In the genomic region with DNA sequence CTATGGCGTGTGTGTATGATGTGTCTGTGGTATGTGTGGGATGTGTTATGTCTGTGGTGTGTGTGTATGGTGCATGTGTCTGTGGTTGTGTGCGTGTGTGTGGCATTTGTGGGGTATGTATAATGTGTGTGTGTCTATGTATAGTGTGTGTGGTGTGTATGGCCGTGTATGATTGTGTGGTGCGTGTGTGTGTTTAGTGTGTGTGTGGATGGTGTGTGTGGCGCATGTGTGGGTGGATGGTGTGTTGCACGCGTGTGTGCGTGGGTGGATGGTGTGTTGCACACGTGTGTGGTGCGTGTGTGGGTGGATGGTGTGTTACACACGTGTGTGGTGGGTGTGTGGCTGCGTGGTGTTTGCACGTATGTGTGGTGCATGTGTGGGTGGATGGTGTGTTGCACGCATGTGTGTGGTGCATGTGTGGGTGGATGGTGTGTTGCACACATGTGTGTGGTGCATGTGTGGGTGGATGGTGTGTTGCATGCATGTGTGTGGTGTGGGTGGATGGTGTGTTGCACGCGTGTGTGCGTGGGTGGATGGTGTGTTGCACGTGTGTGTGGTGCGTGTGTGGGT, we compare ENCODE assay signal across 1 cellular context.
TF ChIP-seq lines count a peak whose summit lies in the region.

No MANE protein-coding gene starts in this region.

TF ChIP-seq in K562, 482 proteins besides CTCF, POLR2A, EP300 and RAD21 (continued from another document):
- peak; percentile 23 for TF ChIP-seq POLR2G (IDR thresholded peaks at IDR 0.05; ENCODE audit: low read depth, low read length)
- TF ChIP-seq MYNN (IDR thresholded peaks at IDR 0.05): peak; percentile 40; the same call in 1 of the 2 replicates
- TF ChIP-seq MYNN (CRISPR knock-in tag; IDR thresholded peaks at IDR 0.05): no peak
- TF ChIP-seq, protein P1, sequence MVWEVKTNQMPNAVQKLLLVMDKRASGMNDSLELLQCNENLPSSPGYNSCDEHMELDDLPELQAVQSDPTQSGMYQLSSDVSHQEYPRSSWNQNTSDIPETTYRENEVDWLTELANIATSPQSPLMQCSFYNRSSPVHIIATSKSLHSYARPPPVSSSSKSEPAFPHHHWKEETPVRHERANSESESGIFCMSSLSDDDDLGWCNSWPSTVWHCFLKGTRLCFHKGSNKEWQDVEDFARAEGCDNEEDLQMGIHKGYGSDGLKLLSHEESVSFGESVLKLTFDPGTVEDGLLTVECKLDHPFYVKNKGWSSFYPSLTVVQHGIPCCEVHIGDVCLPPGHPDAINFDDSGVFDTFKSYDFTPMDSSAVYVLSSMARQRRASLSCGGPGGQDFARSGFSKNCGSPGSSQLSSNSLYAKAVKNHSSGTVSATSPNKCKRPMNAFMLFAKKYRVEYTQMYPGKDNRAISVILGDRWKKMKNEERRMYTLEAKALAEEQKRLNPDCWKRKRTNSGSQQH (CRISPR knock-in tag; IDR thresholded peaks at IDR 0.05): no peak
- TF ChIP-seq, protein P2, sequence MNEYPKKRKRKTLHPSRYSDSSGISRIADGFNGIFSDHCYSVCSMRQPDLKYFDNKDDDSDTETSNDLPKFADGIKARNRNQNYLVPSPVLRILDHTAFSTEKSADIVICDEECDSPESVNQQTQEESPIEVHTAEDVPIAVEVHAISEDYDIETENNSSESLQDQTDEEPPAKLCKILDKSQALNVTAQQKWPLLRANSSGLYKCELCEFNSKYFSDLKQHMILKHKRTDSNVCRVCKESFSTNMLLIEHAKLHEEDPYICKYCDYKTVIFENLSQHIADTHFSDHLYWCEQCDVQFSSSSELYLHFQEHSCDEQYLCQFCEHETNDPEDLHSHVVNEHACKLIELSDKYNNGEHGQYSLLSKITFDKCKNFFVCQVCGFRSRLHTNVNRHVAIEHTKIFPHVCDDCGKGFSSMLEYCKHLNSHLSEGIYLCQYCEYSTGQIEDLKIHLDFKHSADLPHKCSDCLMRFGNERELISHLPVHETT (CRISPR knock-in tag; conservative IDR thresholded peaks at IDR 0.05 in 1 of 2, IDR thresholded peaks at IDR 0.05 in 1 of 2): no peak
- peak; percentile 32 for TF ChIP-seq PHF20 (IDR thresholded peaks at IDR 0.05; ENCODE audit: partially characterized antibody)
- peak; percentile 41; the same call in 1 of the 2 replicates for TF ChIP-seq SUPT5H (IDR thresholded peaks at IDR 0.05)
- peak; percentile 44 for TF ChIP-seq POLR2B (IDR thresholded peaks at IDR 0.05; ENCODE audit: low read depth, partially characterized antibody)
- TF ChIP-seq, protein P3, sequence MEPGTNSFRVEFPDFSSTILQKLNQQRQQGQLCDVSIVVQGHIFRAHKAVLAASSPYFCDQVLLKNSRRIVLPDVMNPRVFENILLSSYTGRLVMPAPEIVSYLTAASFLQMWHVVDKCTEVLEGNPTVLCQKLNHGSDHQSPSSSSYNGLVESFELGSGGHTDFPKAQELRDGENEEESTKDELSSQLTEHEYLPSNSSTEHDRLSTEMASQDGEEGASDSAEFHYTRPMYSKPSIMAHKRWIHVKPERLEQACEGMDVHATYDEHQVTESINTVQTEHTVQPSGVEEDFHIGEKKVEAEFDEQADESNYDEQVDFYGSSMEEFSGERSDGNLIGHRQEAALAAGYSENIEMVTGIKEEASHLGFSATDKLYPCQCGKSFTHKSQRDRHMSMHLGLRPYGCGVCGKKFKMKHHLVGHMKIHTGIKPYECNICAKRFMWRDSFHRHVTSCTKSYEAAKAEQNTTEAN (CRISPR knock-in tag; IDR thresholded peaks at IDR 0.05): peak; percentile 89
- peak; percentile 34 for TF ChIP-seq HNRNPLL (IDR thresholded peaks at IDR 0.05; ENCODE audit: low read depth, low read length, poor library complexity, severe bottlenecking)
- TF ChIP-seq, protein P4, sequence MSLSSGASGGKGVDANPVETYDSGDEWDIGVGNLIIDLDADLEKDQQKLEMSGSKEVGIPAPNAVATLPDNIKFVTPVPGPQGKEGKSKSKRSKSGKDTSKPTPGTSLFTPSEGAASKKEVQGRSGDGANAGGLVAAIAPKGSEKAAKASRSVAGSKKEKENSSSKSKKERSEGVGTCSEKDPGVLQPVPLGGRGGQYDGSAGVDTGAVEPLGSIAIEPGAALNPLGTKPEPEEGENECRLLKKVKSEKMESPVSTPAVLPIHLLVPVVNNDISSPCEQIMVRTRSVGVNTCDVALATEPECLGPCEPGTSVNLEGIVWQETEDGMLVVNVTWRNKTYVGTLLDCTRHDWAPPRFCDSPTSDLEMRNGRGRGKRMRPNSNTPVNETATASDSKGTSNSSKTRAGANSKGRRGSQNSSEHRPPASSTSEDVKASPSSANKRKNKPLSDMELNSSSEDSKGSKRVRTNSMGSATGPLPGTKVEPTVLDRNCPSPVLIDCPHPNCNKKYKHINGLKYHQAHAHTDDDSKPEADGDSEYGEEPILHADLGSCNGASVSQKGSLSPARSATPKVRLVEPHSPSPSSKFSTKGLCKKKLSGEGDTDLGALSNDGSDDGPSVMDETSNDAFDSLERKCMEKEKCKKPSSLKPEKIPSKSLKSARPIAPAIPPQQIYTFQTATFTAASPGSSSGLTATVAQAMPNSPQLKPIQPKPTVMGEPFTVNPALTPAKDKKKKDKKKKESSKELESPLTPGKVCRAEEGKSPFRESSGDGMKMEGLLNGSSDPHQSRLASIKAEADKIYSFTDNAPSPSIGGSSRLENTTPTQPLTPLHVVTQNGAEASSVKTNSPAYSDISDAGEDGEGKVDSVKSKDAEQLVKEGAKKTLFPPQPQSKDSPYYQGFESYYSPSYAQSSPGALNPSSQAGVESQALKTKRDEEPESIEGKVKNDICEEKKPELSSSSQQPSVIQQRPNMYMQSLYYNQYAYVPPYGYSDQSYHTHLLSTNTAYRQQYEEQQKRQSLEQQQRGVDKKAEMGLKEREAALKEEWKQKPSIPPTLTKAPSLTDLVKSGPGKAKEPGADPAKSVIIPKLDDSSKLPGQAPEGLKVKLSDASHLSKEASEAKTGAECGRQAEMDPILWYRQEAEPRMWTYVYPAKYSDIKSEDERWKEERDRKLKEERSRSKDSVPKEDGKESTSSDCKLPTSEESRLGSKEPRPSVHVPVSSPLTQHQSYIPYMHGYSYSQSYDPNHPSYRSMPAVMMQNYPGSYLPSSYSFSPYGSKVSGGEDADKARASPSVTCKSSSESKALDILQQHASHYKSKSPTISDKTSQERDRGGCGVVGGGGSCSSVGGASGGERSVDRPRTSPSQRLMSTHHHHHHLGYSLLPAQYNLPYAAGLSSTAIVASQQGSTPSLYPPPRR (CRISPR knock-in tag; IDR thresholded peaks at IDR 0.05; ENCODE audit: borderline replicate concordance): no peak
- TF ChIP-seq, protein P5, sequence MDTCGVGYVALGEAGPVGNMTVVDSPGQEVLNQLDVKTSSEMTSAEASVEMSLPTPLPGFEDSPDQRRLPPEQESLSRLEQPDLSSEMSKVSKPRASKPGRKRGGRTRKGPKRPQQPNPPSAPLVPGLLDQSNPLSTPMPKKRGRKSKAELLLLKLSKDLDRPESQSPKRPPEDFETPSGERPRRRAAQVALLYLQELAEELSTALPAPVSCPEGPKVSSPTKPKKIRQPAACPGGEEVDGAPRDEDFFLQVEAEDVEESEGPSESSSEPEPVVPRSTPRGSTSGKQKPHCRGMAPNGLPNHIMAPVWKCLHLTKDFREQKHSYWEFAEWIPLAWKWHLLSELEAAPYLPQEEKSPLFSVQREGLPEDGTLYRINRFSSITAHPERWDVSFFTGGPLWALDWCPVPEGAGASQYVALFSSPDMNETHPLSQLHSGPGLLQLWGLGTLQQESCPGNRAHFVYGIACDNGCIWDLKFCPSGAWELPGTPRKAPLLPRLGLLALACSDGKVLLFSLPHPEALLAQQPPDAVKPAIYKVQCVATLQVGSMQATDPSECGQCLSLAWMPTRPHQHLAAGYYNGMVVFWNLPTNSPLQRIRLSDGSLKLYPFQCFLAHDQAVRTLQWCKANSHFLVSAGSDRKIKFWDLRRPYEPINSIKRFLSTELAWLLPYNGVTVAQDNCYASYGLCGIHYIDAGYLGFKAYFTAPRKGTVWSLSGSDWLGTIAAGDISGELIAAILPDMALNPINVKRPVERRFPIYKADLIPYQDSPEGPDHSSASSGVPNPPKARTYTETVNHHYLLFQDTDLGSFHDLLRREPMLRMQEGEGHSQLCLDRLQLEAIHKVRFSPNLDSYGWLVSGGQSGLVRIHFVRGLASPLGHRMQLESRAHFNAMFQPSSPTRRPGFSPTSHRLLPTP (IDR thresholded peaks at IDR 0.05; ENCODE audit: borderline replicate concordance, extremely low read depth, insufficient read length): no peak
- TF ChIP-seq MCM2 (IDR thresholded peaks at IDR 0.05; ENCODE audit: low read depth): no peak
- TF ChIP-seq OTX1 (CRISPR knock-in tag; IDR thresholded peaks at IDR 0.05): 0 out of 2 replicates have a peak, but pooled peaks have one; percentile 68
